In genomic region chr11:102144357-102145342, GRCh38 we compare ENCODE assay signal across 10 cellular contexts. TPM values are rescaled to one million over a fixed set of nuclear protein-coding genes. Genes with fewer than 3 reads are reported as not detected.
DNase-seq lines count a peak whose midpoint lies in the region; ATAC-seq, FAIRE-seq and TF ChIP-seq lines count a peak whose summit lies in the region.
"Had no signal": no experiment of that assay in that cellular context is flagged by ENCODE, and none has a peak within 500 bp of the region (broad histone marks: within the 10 kb centered on the region; RNA-seq: fewer than 3 reads in every experiment).

No MANE protein-coding gene starts in this region.

- H2BK20ac ChIP-seq in IMR-90 (ENCODE audit: low read depth, low read length): peak overlapping the region; percentile 39; the same call in 1 of the 2 replicates

- H4K91ac ChIP-seq in IMR-90 (ENCODE audit: insufficient read depth, low read depth, low read length): no peak overlapping the region

- H3K36me3 ChIP-seq in IMR-90 (ENCODE audit: control insufficient read depth, insufficient read depth, low read length) (peaks cover 2% of the 10 kb centered on the region; the same call in 1 of the 2 replicates), suprapubic skin (no peaks in the 10 kb centered on the region)

- no peak overlapping the region for H2AK9ac ChIP-seq in IMR-90 (replicated peaks; ENCODE audit: low read depth, low read length, poor library complexity)

- H2BK5ac ChIP-seq in IMR-90 (ENCODE audit: low read depth, low read length, poor library complexity, severe bottlenecking): peak overlapping the region; percentile 84

- no peak overlapping the region for H4K8ac ChIP-seq in IMR-90 (ENCODE audit: low read depth in 2 of 2, low read length in 2 of 2)

- peak overlapping the region; percentile 29; the same call in 1 of the 2 replicates for H2AK5ac ChIP-seq in IMR-90 (ENCODE audit: low read depth, low read length)

- H2AFZ ChIP-seq in IMR-90 (replicated peaks; ENCODE audit: low read length, poor library complexity): no peak overlapping the region

- ATAC-seq in IMR-90 (ENCODE audit: low read depth): peak; percentile 64
- ATAC-seq in GM18858 (IDR thresholded peaks at IDR 0.05; ENCODE audit: unreplicated experiment): no peak

- H2BK15ac ChIP-seq in IMR-90 (ENCODE audit: low read depth, low read length): no peak overlapping the region

- H3K56ac ChIP-seq in IMR-90 (ENCODE audit: extremely low read depth, insufficient read depth, low read length): peak overlapping the region; percentile 17; the same call in 1 of the 2 replicates

- DNase-seq in IMR-90: peak; percentile 70
- peak; percentile 53 to 76 for DNase-seq in cardiac fibroblast (ENCODE audit: low read depth in 2 of 2)
- peak; percentile 82 for DNase-seq in left kidney (ENCODE audit: low read depth, low spot score)
- no peak for DNase-seq in suprapubic skin (ENCODE audit: low spot score in 2 of 2)
- DNase-seq in urothelium cell line (ENCODE audit: low spot score): no peak
- no peak for DNase-seq in D341Med (ENCODE audit: low spot score)
- no peak for DNase-seq in NCI-H1092 (lab: John Stamatoyannopoulos, UW)
- DNase-seq: effector memory CD4-positive, alpha-beta T cell; NCI-H187 treated with DMSO at 0.1 percent for 48 hours had no signal

- peak overlapping the region; percentile 64; the same call in 1 of the 2 replicates for H3K14ac ChIP-seq in IMR-90 (replicated peaks; ENCODE audit: low read depth, low read length)

- FAIRE-seq in urothelium cell line (lab: Jason Lieb, UNC): no peak

- H3K23ac ChIP-seq in IMR-90 (ENCODE audit: low read depth, low read length): peak overlapping the region; percentile 63

- H3K9me1 ChIP-seq in IMR-90 (ENCODE audit: insufficient read depth, low read length): peaks cover 14% of the 10 kb centered on the region

- TF ChIP-seq CTCF in IMR-90 (conservative IDR thresholded peaks at IDR 0.05; ENCODE audit: low read depth, low read length) (no peak), cardiac fibroblast (IDR thresholded peaks at IDR 0.05; ENCODE audit: low read depth, low read length) (no peak), suprapubic skin (IDR thresholded peaks at IDR 0.05) (no peak)

- H3K9ac ChIP-seq in IMR-90 (ENCODE audit: low read depth, low read length): peak overlapping the region; percentile 62; the same call in 1 of the 2 replicates

- CTCF ChIA-PET in IMR-90 (lab: Yijun Ruan, JAX): interaction anchor here (0.7 to 1.0 kb wide), 2 partner anchors 121 to 168 kb away, joined by 3 to 4 read pairs; no protein-coding TSS in a partner anchor

- in situ Hi-C loops in IMR-90 (cut with MboI; ENCODE audit: low sequenced_read_pairs): no loop called here

- H2BK120ac ChIP-seq in IMR-90 (ENCODE audit: low read depth, low read length): peak overlapping the region; percentile 65; the same call in 1 of the 2 replicates

- H3K27me3 ChIP-seq in IMR-90 (ENCODE audit: control insufficient read depth, insufficient read depth, low read length) (no peaks in the 10 kb centered on the region), suprapubic skin (no peaks in the 10 kb centered on the region)

- peaks cover 0 to 72% of the 10 kb centered on the region in 2 experiments; a peak in 2 of 4 replicates for H3K79me1 ChIP-seq in IMR-90 (ENCODE audit: low read depth in 1 of 2, low read length in 2 of 2)

- POLR2A ChIA-PET in IMR-90 (lab: Charles Lee; ENCODE audit: unreplicated experiment): no interaction called here

- no peak for TF ChIP-seq EP300 in suprapubic skin (IDR thresholded peaks at IDR 0.05)

- H3K18ac ChIP-seq in IMR-90 (ENCODE audit: low read depth, low read length): no peak overlapping the region

- H4K20me1 ChIP-seq in IMR-90 (ENCODE audit: insufficient read depth, low read length): peaks cover 46% of the 10 kb centered on the region

- H3K4me2 ChIP-seq in IMR-90 (ENCODE audit: low read depth, low read length): peak overlapping the region; percentile 65; the same call in 1 of the 2 replicates

- WGBS in IMR-90 (ENCODE audit: extremely low coverage in 2 of 2, insufficient read length in 1 of 2), 2 experiments: no CpG with 5 or more reads among the region's 4 CpGs
- 20% methylated on average over 4 of the region's 4 CpGs for WGBS in suprapubic skin

- H3K4me3 ChIP-seq in IMR-90 (ENCODE audit: insufficient read depth, low read depth, low read length) (no peak overlapping the region), cardiac fibroblast (replicated peaks in 1 of 2; ENCODE audit: low read depth in 2 of 2, low read length in 2 of 2) (no peak overlapping the region), suprapubic skin (no peak overlapping the region)

- no peak for TF ChIP-seq POLR2A in IMR-90 (IDR thresholded peaks at IDR 0.05; ENCODE audit: low read depth, low read length)
- TF ChIP-seq POLR2A in suprapubic skin (IDR thresholded peaks at IDR 0.05): no peak

- dilution Hi-C loops in IMR-90 (cut with HindIII; ENCODE audit: low sequenced_read_pairs, unreplicated experiment): no loop called here

- H3K4ac ChIP-seq in IMR-90 (ENCODE audit: low read depth, low read length): peak overlapping the region; percentile 76

- H3K4me1 ChIP-seq in IMR-90 (ENCODE audit: control insufficient read depth, insufficient read depth, low read length) (peaks cover 15% of the 10 kb centered on the region), suprapubic skin (peaks cover 24% of the 10 kb centered on the region)

- no peak overlapping the region for H4K5ac ChIP-seq in IMR-90 (ENCODE audit: low read depth, low read length)

- intact Hi-C loops in IMR-90 (cut with micrococcal nuclease): no loop called here

- peak overlapping the region; percentile 46; the same call in 1 of the 2 replicates for H3K27ac ChIP-seq in IMR-90 (ENCODE audit: insufficient read depth, low read length)
- H3K27ac ChIP-seq in suprapubic skin: peak overlapping the region; percentile 25

- no peak for TF ChIP-seq RAD21 in IMR-90 (IDR thresholded peaks at IDR 0.05; ENCODE audit: low read length)

- no TSS peak for BruUV-seq in IMR-90 (replicated peaks; lab: Mats Ljungman, UMichigan)

- H3K9me3 ChIP-seq in IMR-90 (ENCODE audit: control insufficient read depth, insufficient read depth, low read length): no peaks in the 10 kb centered on the region
- no peaks in the 10 kb centered on the region for H3K9me3 ChIP-seq in suprapubic skin

TF ChIP-seq in IMR-90, 13 proteins besides CTCF, POLR2A, EP300 and RAD21:
- TF ChIP-seq CEBPB (IDR thresholded peaks at IDR 0.05; ENCODE audit: low read depth, low read length): peak; percentile 65
- TF ChIP-seq BHLHE40 (IDR thresholded peaks at IDR 0.05; ENCODE audit: low read depth, low read length): no peak
- TF ChIP-seq RFX5 (IDR thresholded peaks at IDR 0.05; ENCODE audit: low read depth, low read length): no peak

RNA-seq across cellular contexts. Expression of gene YAP1, which starts 34.4 kb away (rescaled TPM):
- total RNA-seq in IMR-90 (2012; rRNA removed) (207 and 251 TPM in 2 replicates), suprapubic skin (100 to 1,000 TPM; 226 to 310 (median 252) TPM)
- polyA plus RNA-seq in IMR-90 (2012; rRNA removed): 116 and 121 TPM in 2 replicates
- polyA plus RNA-seq in IMR-90 (2012; cell fraction: cytosol; rRNA removed): 43.6 and 73.6 TPM in 2 replicates
- polyA plus RNA-seq in IMR-90 (2012; cell fraction: nucleus; rRNA removed; ENCODE audit: low replicate concordance): 55.7 and 77.4 TPM in 2 replicates

Comparison
In these comparisons a context has a peak if more than half of its experiments do, and no peak if none do; other contexts are left out.
1. DNase-seq: peak in IMR-90 (single experiment), cardiac fibroblast (2 of 2) and left kidney (single experiment); none in suprapubic skin (0 of 2), urothelium cell line (single experiment), D341Med (single experiment) and NCI-H1092 (single experiment).